Comparison of ENCODE assay signal across 25 cellular contexts in genomic region chr3:127387119-127387518, GRCh38.
"Had no signal": no experiment of that assay in that cellular context is flagged by ENCODE, and none has a peak within 500 bp of the region (broad histone marks: within the 10 kb centered on the region; RNA-seq: fewer than 3 reads in every experiment).

No MANE protein-coding gene starts in this region.

- H3K4me3 ChIP-seq: dorsolateral prefrontal cortex, gastrocnemius medialis, left lung, lower lobe of right lung, pancreas, right lobe of liver, testis, tibial artery, upper lobe of right lung, uterus had no signal

- H3K9me3 Mint-ChIP-seq: natural killer cell had no signal

- H3K27ac ChIP-seq: dorsolateral prefrontal cortex, epithelial cell of prostate, gastrocnemius medialis, left lung, lower lobe of right lung, neutrophil, pancreas, right lobe of liver, testis, tibial artery, upper lobe of right lung, uterus had no signal

- FAIRE-seq: pancreas, small intestine had no signal

- H3K36me3 ChIP-seq: gastrocnemius medialis, left lung, lower lobe of right lung, neutrophil, pancreas, right lobe of liver, tibial artery, upper lobe of right lung, uterus had no signal

- H3K36me3 Mint-ChIP-seq: natural killer cell had no signal

- H3K4me1 ChIP-seq: gastrocnemius medialis, left lung, lower lobe of right lung, pancreas, right lobe of liver, testis, tibial artery, upper lobe of right lung, uterus had no signal

- H3K27me3 ChIP-seq: neutrophil, pancreas, right lobe of liver, testis, upper lobe of right lung, uterus had no signal

- H3K9me3 ChIP-seq: gastrocnemius medialis, lower lobe of right lung, neutrophil, pancreas, right lobe of liver, testis, tibial artery, upper lobe of right lung, uterus had no signal

- H3K4me3 Mint-ChIP-seq: natural killer cell had no signal

- H3K27ac Mint-ChIP-seq: natural killer cell had no signal

- H3K4me1 Mint-ChIP-seq: natural killer cell had no signal

- DNase-seq: effector CD4-positive, alpha-beta T cell; foreskin fibroblast; gastrocnemius medialis; left cardiac atrium; lower lobe of right lung; natural killer cell; pancreas; retina; small intestine; stimulated activated CD4-positive, alpha-beta T cell treated with anti-CD3 and anti-CD28 coated beads, Interleukin-12 subunit alpha, Interleukin-12 subunit beta, amount 100 ng/mL, for 4 hours; stimulated activated CD4-positive, alpha-beta T cell treated with anti-CD3 and anti-CD28 coated beads, Interleukin-1b, Interleukin-23, amount 100 ng/mL, for 48 hours; stimulated activated CD4-positive, alpha-beta T cell treated with anti-CD3 and anti-CD28 coated beads, Interleukin-4, amount 100 ng/mL, for 1 hour; stimulated activated CD8-positive, alpha-beta memory T cell treated with anti-CD3 and anti-CD28 coated beads, Interleukin-4, amount 100 ng/mL, for 48 hours; stimulated activated naive CD4-positive, alpha-beta T cell; substantia nigra; testis; uterus had no signal

- ATAC-seq: esophagus mucosa, gastrocnemius medialis, left cardiac atrium, left lung, natural killer cell, pancreas, right lobe of liver, upper lobe of right lung had no signal
